ENCODE assay signal across 9 cellular contexts in the genomic region with DNA sequence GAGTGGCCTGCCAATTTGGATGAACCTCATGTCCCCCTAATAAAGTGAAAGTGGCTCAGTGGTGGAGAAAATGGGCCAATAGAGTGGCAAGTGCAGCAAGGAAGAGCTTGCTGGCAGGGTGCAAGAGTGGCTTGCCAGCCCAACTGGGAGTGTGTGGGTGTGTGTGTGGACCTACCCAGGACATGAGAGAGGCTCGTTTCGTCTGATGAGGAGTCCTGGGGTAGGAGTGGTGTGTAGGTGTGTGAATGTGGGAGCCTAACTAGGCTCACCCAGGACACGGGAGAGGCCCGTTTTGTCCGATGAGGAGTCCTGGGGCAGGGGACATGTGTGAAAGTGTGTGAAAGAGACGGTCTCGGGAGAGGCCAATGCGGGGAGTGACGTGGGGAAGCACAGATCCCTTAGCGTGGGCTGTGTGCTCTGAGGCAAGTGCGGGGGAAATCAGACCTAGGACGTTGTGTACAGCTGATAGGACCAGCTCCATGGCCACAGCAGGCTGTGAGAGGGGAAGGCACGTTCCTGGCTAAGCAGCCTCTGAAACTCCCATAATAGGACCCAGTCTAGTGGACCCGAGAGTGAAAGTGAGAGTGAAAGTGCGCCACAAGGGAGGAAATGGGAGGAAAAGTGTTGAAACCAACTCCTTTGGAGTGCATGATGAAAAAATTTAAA. TPM values are rescaled to one million over a fixed set of nuclear protein-coding genes. Genes with fewer than 3 reads are reported as not detected.
DNase-seq lines count a peak whose midpoint lies in the region; ATAC-seq lines count a peak whose summit lies in the region.
"Had no signal": no experiment of that assay in that cellular context is flagged by ENCODE, and none has a peak within 500 bp of the region (broad histone marks: within the 10 kb centered on the region; RNA-seq: fewer than 3 reads in every experiment).

No MANE protein-coding gene starts in this region.

- H3K4me3 ChIP-seq in HUES6 (ENCODE audit: low read depth, low read length) (peak overlapping the region; percentile 38), right cardiac atrium (ENCODE audit: low read length) (peak overlapping the region; percentile 54)

- CTCF ChIA-PET in activated CD8-positive, alpha-beta T cell treated with anti-CD3 and anti-CD28 coated beads, Interleukin-2, amount 10 ng/mL, durations not matched to agents 7 days and 5 days (lab: Charles Lee), result interaction anchor here (1.0 kb wide), 1 partner anchor 40 kb away, joined by 3 read pairs; no protein-coding TSS in a partner anchor

- intact Hi-C loops in right cardiac atrium (cut with DNase I), result no loop called here

- no peaks in the 10 kb centered on the region for H3K36me3 Mint-ChIP-seq in activated CD8-positive, alpha-beta T cell treated with anti-CD3 and anti-CD28 coated beads, Interleukin-2, amount 10 ng/mL, durations not matched to agents 7 days and 5 days (ENCODE audit: low read depth)
- no peaks in the 10 kb centered on the region for H3K36me3 Mint-ChIP-seq in stimulated activated effector memory CD8-positive, alpha-beta T cell treated with anti-CD3 and anti-CD28 coated beads, Interleukin-12 subunit alpha, Interleukin-12 subunit beta, amount 100 ng/mL, for 72 hours

- WGBS in right cardiac atrium, result 39% methylated on average over 15 of the region's 15 CpGs

- peaks cover 22% of the 10 kb centered on the region for H3K4me1 Mint-ChIP-seq in activated CD8-positive, alpha-beta T cell treated with anti-CD3 and anti-CD28 coated beads, Interleukin-2, amount 10 ng/mL, durations not matched to agents 7 days and 5 days (ENCODE audit: low read depth)
- H3K4me1 Mint-ChIP-seq in stimulated activated effector memory CD8-positive, alpha-beta T cell treated with anti-CD3 and anti-CD28 coated beads, Interleukin-12 subunit alpha, Interleukin-12 subunit beta, amount 100 ng/mL, for 72 hours, result peaks cover 25% of the 10 kb centered on the region

- peak overlapping the region; percentile 68 for H3K9ac ChIP-seq in HUES6 (ENCODE audit: low read length)

- peaks cover 8% of the 10 kb centered on the region; the same call in 1 of the 2 replicates for H3K9me3 ChIP-seq in HUES6 (ENCODE audit: control insufficient read depth, insufficient read depth, low read depth, low read length)
- H3K9me3 ChIP-seq in right cardiac atrium (ENCODE audit: control insufficient read depth, low read length), result no peaks in the 10 kb centered on the region

- POLR2A ChIA-PET in activated CD8-positive, alpha-beta T cell treated with anti-CD3 and anti-CD28 coated beads, Interleukin-2, amount 10 ng/mL, durations not matched to agents 7 days and 5 days (lab: Charles Lee), result interaction anchor here (1.1 kb wide), 1 partner anchor 35 kb away, joined by 3 read pairs; no protein-coding TSS in a partner anchor

- H3K36me3 ChIP-seq in HUES6 (ENCODE audit: control insufficient read depth, insufficient read depth, low read length), result no peaks in the 10 kb centered on the region

- H3K4me1 ChIP-seq in HUES6 (ENCODE audit: control insufficient read depth, insufficient read depth, low read length) (peaks cover 34% of the 10 kb centered on the region), right cardiac atrium (ENCODE audit: control insufficient read depth, insufficient read depth, low read length) (no peaks in the 10 kb centered on the region)

- ATAC-seq in activated CD8-positive, alpha-beta T cell treated with anti-CD3 and anti-CD28 coated beads, Interleukin-2, amount 10 ng/mL, durations not matched to agents 7 days and 5 days, result peak; percentile 82
- ATAC-seq in right cardiac atrium, result peak; percentile 78 to 86
- no peak for ATAC-seq in stimulated activated effector memory CD8-positive, alpha-beta T cell treated with anti-CD3 and anti-CD28 coated beads, Interleukin-12 subunit alpha, Interleukin-12 subunit beta, amount 100 ng/mL, for 72 hours
- no peak for ATAC-seq in GM21528 (IDR thresholded peaks at IDR 0.05; ENCODE audit: low FRiP score, unreplicated experiment)
- ATAC-seq in HG03439 (IDR thresholded peaks at IDR 0.05; ENCODE audit: unreplicated experiment), result no peak

- H3K9me3 Mint-ChIP-seq in activated CD8-positive, alpha-beta T cell treated with anti-CD3 and anti-CD28 coated beads, Interleukin-2, amount 10 ng/mL, durations not matched to agents 7 days and 5 days (ENCODE audit: insufficient read depth), result no peaks in the 10 kb centered on the region
- H3K9me3 Mint-ChIP-seq in stimulated activated effector memory CD8-positive, alpha-beta T cell treated with anti-CD3 and anti-CD28 coated beads, Interleukin-12 subunit alpha, Interleukin-12 subunit beta, amount 100 ng/mL, for 72 hours, result no peaks in the 10 kb centered on the region

- H3K27ac ChIP-seq in HUES6 (ENCODE audit: low read depth, low read length) (peak overlapping the region; percentile 61; the same call in 1 of the 2 replicates), right cardiac atrium (ENCODE audit: low read length) (peak overlapping the region; percentile 36)

- H3K27ac Mint-ChIP-seq in activated CD8-positive, alpha-beta T cell treated with anti-CD3 and anti-CD28 coated beads, Interleukin-2, amount 10 ng/mL, durations not matched to agents 7 days and 5 days, result peak overlapping the region; percentile 90
- H3K27ac Mint-ChIP-seq in stimulated activated effector memory CD8-positive, alpha-beta T cell treated with anti-CD3 and anti-CD28 coated beads, Interleukin-12 subunit alpha, Interleukin-12 subunit beta, amount 100 ng/mL, for 72 hours, result peak overlapping the region; percentile 55

- H3K4me3 Mint-ChIP-seq in activated CD8-positive, alpha-beta T cell treated with anti-CD3 and anti-CD28 coated beads, Interleukin-2, amount 10 ng/mL, durations not matched to agents 7 days and 5 days, result peak overlapping the region; percentile 69
- peak overlapping the region; percentile 72 for H3K4me3 Mint-ChIP-seq in stimulated activated effector memory CD8-positive, alpha-beta T cell treated with anti-CD3 and anti-CD28 coated beads, Interleukin-12 subunit alpha, Interleukin-12 subunit beta, amount 100 ng/mL, for 72 hours

- H3K27me3 Mint-ChIP-seq in activated CD8-positive, alpha-beta T cell treated with anti-CD3 and anti-CD28 coated beads, Interleukin-2, amount 10 ng/mL, durations not matched to agents 7 days and 5 days (ENCODE audit: low read depth), result no peaks in the 10 kb centered on the region

- peaks cover 2% of the 10 kb centered on the region; the same call in 1 of the 2 replicates for H3K27me3 ChIP-seq in HUES6 (ENCODE audit: control insufficient read depth, insufficient read depth, low read length)
- H3K27me3 ChIP-seq in right cardiac atrium (ENCODE audit: control insufficient read depth, insufficient read depth), result no peaks in the 10 kb centered on the region

- DNase-seq in activated CD8-positive, alpha-beta T cell treated with anti-CD3 and anti-CD28 coated beads, Interleukin-2, amount 10 ng/mL, durations not matched to agents 7 days and 5 days, result peak; percentile 50
- DNase-seq in right cardiac atrium (peak in 2 of 3 donors; percentile 40 to 59), iPS-NIHi7 (ENCODE audit: extremely low spot score) (no peak), NCI-H2107 treated with DMSO at 0.1 percent for 48 hours (lab: John Stamatoyannopoulos, UW; ENCODE audit: unreplicated experiment) (no peak)
- no peak for DNase-seq in stimulated activated effector memory CD8-positive, alpha-beta T cell treated with anti-CD3 and anti-CD28 coated beads, Interleukin-12 subunit alpha, Interleukin-12 subunit beta, amount 100 ng/mL, for 72 hours (ENCODE audit: low spot score in 2 of 2)

RNA-seq across cellular contexts. Expression of a gene that starts 5.3 kb away (rescaled TPM):
- not detected for total RNA-seq in activated CD8-positive, alpha-beta T cell treated with anti-CD3 and anti-CD28 coated beads, Interleukin-2, amount 10 ng/mL, durations not matched to agents 7 days and 5 days
- total RNA-seq in right cardiac atrium, result not detected
- not detected for polyA plus RNA-seq in right cardiac atrium
- total RNA-seq: HT1080 had no signal

RNA-seq across cellular contexts. Expression of a gene that starts 13.1 kb away (rescaled TPM):
- not detected for total RNA-seq in activated CD8-positive, alpha-beta T cell treated with anti-CD3 and anti-CD28 coated beads, Interleukin-2, amount 10 ng/mL, durations not matched to agents 7 days and 5 days
- total RNA-seq in right cardiac atrium, result not detected
- polyA plus RNA-seq in right cardiac atrium, result not detected

RNA-seq across cellular contexts. Expression of a gene that starts 22.6 kb away (rescaled TPM):
- total RNA-seq in activated CD8-positive, alpha-beta T cell treated with anti-CD3 and anti-CD28 coated beads, Interleukin-2, amount 10 ng/mL, durations not matched to agents 7 days and 5 days, result not detected
- total RNA-seq in right cardiac atrium, result not detected
- not detected for polyA plus RNA-seq in right cardiac atrium
- total RNA-seq: HT1080 had no signal

RNA-seq across cellular contexts. Expression of a gene that starts 39.1 kb away (rescaled TPM):
- 1 to 10 TPM; 8.0 to 8.5 TPM for total RNA-seq in activated CD8-positive, alpha-beta T cell treated with anti-CD3 and anti-CD28 coated beads, Interleukin-2, amount 10 ng/mL, durations not matched to agents 7 days and 5 days
- total RNA-seq in right cardiac atrium, result 10 to 100 TPM; 23.8 to 29.3 (median 25.5) TPM
- polyA plus RNA-seq in right cardiac atrium, result 23.5 TPM

RNA-seq across cellular contexts. Expression of a gene that starts 44.2 kb away (rescaled TPM):
- 10 to 100 TPM; 14.6 to 15.4 TPM for total RNA-seq in activated CD8-positive, alpha-beta T cell treated with anti-CD3 and anti-CD28 coated beads, Interleukin-2, amount 10 ng/mL, durations not matched to agents 7 days and 5 days
- under 1 TPM in 2 of 4 donors, not detected in 2; 0.09 to 0.28 TPM for total RNA-seq in right cardiac atrium
- 0.05 TPM for polyA plus RNA-seq in right cardiac atrium
- total RNA-seq: HT1080 had no signal

Comparison
In these comparisons a context has a peak if more than half of its experiments do, and no peak if none do; other contexts are left out.
1. ATAC-seq: peak in activated CD8-positive, alpha-beta T cell treated with anti-CD3 and anti-CD28 coated beads, Interleukin-2, amount 10 ng/mL, durations not matched to agents 7 days and 5 days (single experiment) and right cardiac atrium (2 of 2); none in stimulated activated effector memory CD8-positive, alpha-beta T cell treated with anti-CD3 and anti-CD28 coated beads, Interleukin-12 subunit alpha, Interleukin-12 subunit beta, amount 100 ng/mL, for 72 hours (single experiment), GM21528 (single experiment) and HG03439 (single experiment).
2. DNase-seq: peak in activated CD8-positive, alpha-beta T cell treated with anti-CD3 and anti-CD28 coated beads, Interleukin-2, amount 10 ng/mL, durations not matched to agents 7 days and 5 days (single experiment) and right cardiac atrium (2 of 3); none in stimulated activated effector memory CD8-positive, alpha-beta T cell treated with anti-CD3 and anti-CD28 coated beads, Interleukin-12 subunit alpha, Interleukin-12 subunit beta, amount 100 ng/mL, for 72 hours (0 of 2), iPS-NIHi7 (single experiment) and NCI-H2107 treated with DMSO at 0.1 percent for 48 hours (single experiment).